In the genomic region with DNA sequence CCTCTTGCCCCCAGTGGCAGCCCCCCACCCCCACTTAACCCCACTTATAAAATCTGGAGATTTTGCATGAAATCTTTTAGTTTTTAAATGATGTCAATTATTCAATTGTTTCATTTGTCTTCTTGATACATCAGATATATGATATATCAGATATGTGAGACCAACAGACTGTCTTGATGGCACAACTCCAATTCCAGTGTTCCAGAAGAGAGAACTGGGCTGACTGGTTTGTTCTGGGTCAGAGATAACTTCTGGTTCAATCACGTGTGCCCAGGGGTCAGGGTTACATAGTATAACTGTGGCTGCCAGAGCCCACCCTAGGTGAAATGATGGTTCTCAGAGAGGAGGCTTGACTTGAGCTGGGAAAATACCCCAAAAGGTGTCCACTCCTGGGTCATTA, we compare ENCODE assay signal across 16 cellular contexts. TPM values are rescaled to one million over a fixed set of nuclear protein-coding genes. Genes with fewer than 3 reads are reported as not detected.
A peak's percentile ranks its signal among the peaks of the same experiment; 100 is the strongest.
DNase-seq lines count a peak whose midpoint lies in the region; ATAC-seq and TF ChIP-seq lines count a peak whose summit lies in the region.
"Had no signal": no experiment of that assay in that cellular context is flagged by ENCODE, and none has a peak within 500 bp of the region (broad histone marks: within the 10 kb centered on the region; RNA-seq: fewer than 3 reads in every experiment).

No MANE protein-coding gene starts in this region.

- H3K4me3 Mint-ChIP-seq in activated CD4-positive, alpha-beta memory T cell treated with anti-CD3 and anti-CD28 coated beads for 36 hours = no peak overlapping the region
- H3K4me3 Mint-ChIP-seq in activated CD4-positive, alpha-beta memory T cell treated with anti-CD3 and anti-CD28 coated beads, Interleukin-2, amount 10 ng/mL, durations not matched to agents 7 days and 5 days = no peak overlapping the region
- no peak overlapping the region for H3K4me3 Mint-ChIP-seq in HFFc6
- H3K4me3 Mint-ChIP-seq in activated naive CD8-positive, alpha-beta T cell = peak overlapping the region; percentile 4

- peaks cover 4% of the 10 kb centered on the region for H3K36me3 Mint-ChIP-seq in activated CD4-positive, alpha-beta memory T cell treated with anti-CD3 and anti-CD28 coated beads for 36 hours
- H3K36me3 Mint-ChIP-seq in activated CD4-positive, alpha-beta memory T cell treated with anti-CD3 and anti-CD28 coated beads, Interleukin-2, amount 10 ng/mL, durations not matched to agents 7 days and 5 days (ENCODE audit: low read depth) = peaks cover 13% of the 10 kb centered on the region
- H3K36me3 Mint-ChIP-seq in HFFc6 (ENCODE audit: low read depth) = peaks cover 35% of the 10 kb centered on the region
- peaks cover 2% of the 10 kb centered on the region for H3K36me3 Mint-ChIP-seq in activated naive CD8-positive, alpha-beta T cell

- H3K27ac Mint-ChIP-seq in activated CD4-positive, alpha-beta memory T cell treated with anti-CD3 and anti-CD28 coated beads for 36 hours = peak overlapping the region; percentile 97
- no peak overlapping the region for H3K27ac Mint-ChIP-seq in activated CD4-positive, alpha-beta memory T cell treated with anti-CD3 and anti-CD28 coated beads, Interleukin-2, amount 10 ng/mL, durations not matched to agents 7 days and 5 days
- peak overlapping the region; percentile 97 for H3K27ac Mint-ChIP-seq in HFFc6
- peak overlapping the region; percentile 99 for H3K27ac Mint-ChIP-seq in activated naive CD8-positive, alpha-beta T cell

- no peak overlapping the region for H3K14ac ChIP-seq in trophoblast cell (ENCODE audit: low read length)

- H3K4me2 ChIP-seq in trophoblast cell (ENCODE audit: low read length) = no peak overlapping the region
- H3K4me2 ChIP-seq: KMS-11 had no signal

- intact Hi-C loops in activated CD4-positive, alpha-beta memory T cell treated with anti-CD3 and anti-CD28 coated beads for 36 hours (cut with micrococcal nuclease) = loop anchor here (1.0 to 5.0 kb wide), 6 partner anchors 12 to 948 kb away; a partner anchor contains a TSS
- intact Hi-C loops in left colon (cut with DNase I, micrococcal nuclease) = loop anchor here in 1 of 2 donors (10.0 kb wide), 1 partner anchor 95 kb away; no protein-coding TSS in a partner anchor

- WGBS in trophoblast cell (ENCODE audit: extremely low coverage, insufficient coverage, insufficient read length) = no CpG with 5 or more reads among the region's 1 CpG

- DNase-seq in activated CD4-positive, alpha-beta memory T cell treated with anti-CD3 and anti-CD28 coated beads for 36 hours = no peak
- no peak for DNase-seq in activated CD4-positive, alpha-beta memory T cell treated with anti-CD3 and anti-CD28 coated beads, Interleukin-2, amount 10 ng/mL, durations not matched to agents 7 days and 5 days
- no peak for DNase-seq in HFFc6
- peak; percentile 30 to 59 for DNase-seq in trophoblast cell
- DNase-seq in left colon = no peak
- no peak for DNase-seq in stimulated activated CD4-positive, alpha-beta T cell treated with anti-CD3 and anti-CD28 coated beads, Interleukin-2, amount 100 ng/mL, for 24 hours
- DNase-seq: C1 segment of cervical spinal cord, NCI-H1105 treated with DMSO at 0.1 percent for 48 hours, NCI-H187 treated with DMSO at 0.1 percent for 48 hours, NCI-H2171 treated with DMSO at 0.1 percent for 48 hours, NCI-H510A, RPMI8226 had no signal

- no peak overlapping the region for H3K18ac ChIP-seq in trophoblast cell (ENCODE audit: low read length)

- H3K4me3 ChIP-seq in trophoblast cell (ENCODE audit: low read depth, low read length) = no peak overlapping the region
- H3K4me3 ChIP-seq: SJSA1 had no signal

- H3K9me3 ChIP-seq in trophoblast cell (ENCODE audit: insufficient read depth, low read depth, low read length) = no peaks in the 10 kb centered on the region
- H3K9me3 ChIP-seq: SJSA1 had no signal

- H2BK5ac ChIP-seq in trophoblast cell (ENCODE audit: low read depth, low read length, poor library complexity) = no peak overlapping the region

- CTCF ChIA-PET in activated CD4-positive, alpha-beta memory T cell treated with anti-CD3 and anti-CD28 coated beads for 36 hours (lab: Charles Lee) = interaction anchor here (1.5 to 7.5 kb wide), 2 partner anchors 33 to 95 kb away, joined by 3 to 101 read pairs; no protein-coding TSS in a partner anchor
- CTCF ChIA-PET in activated CD4-positive, alpha-beta memory T cell treated with anti-CD3 and anti-CD28 coated beads, Interleukin-2, amount 10 ng/mL, durations not matched to agents 7 days and 5 days (lab: Charles Lee) = interaction anchor here (2.5 kb wide), 1 partner anchor 94 kb away, joined by 27 read pairs; no protein-coding TSS in a partner anchor

- H3K79me1 ChIP-seq in trophoblast cell (ENCODE audit: low read length) = peaks cover 1% of the 10 kb centered on the region

- no peak overlapping the region for H2BK120ac ChIP-seq in trophoblast cell (ENCODE audit: insufficient read depth, low read length, poor library complexity)

- no peak overlapping the region for H2AFZ ChIP-seq in trophoblast cell (ENCODE audit: insufficient read depth, low read length, poor library complexity)

- H4K8ac ChIP-seq in trophoblast cell (ENCODE audit: low read depth, low read length) = peak overlapping the region; percentile 28

- H3K36me3 ChIP-seq in trophoblast cell (ENCODE audit: control insufficient read depth in 1 of 2, insufficient read depth in 2 of 2, low read length in 2 of 2) = no peaks in the 10 kb centered on the region

- no peak overlapping the region for H4K12ac ChIP-seq in trophoblast cell (ENCODE audit: low read depth, low read length)

- H3K23ac ChIP-seq in trophoblast cell (ENCODE audit: low read length) = no peak overlapping the region

- no peak overlapping the region for H3K27ac ChIP-seq in trophoblast cell (ENCODE audit: low read depth, low read length)
- H3K27ac ChIP-seq: KMS-11 had no signal

- peaks cover 18% of the 10 kb centered on the region for H3K27me3 Mint-ChIP-seq in activated CD4-positive, alpha-beta memory T cell treated with anti-CD3 and anti-CD28 coated beads for 36 hours
- H3K27me3 Mint-ChIP-seq in activated CD4-positive, alpha-beta memory T cell treated with anti-CD3 and anti-CD28 coated beads, Interleukin-2, amount 10 ng/mL, durations not matched to agents 7 days and 5 days = peaks cover 12% of the 10 kb centered on the region
- peaks cover 1% of the 10 kb centered on the region; the same call in 1 of the 2 replicates for H3K27me3 Mint-ChIP-seq in HFFc6 (ENCODE audit: insufficient read depth)
- H3K27me3 Mint-ChIP-seq in activated naive CD8-positive, alpha-beta T cell = no peaks in the 10 kb centered on the region

- H3K4me1 ChIP-seq in trophoblast cell (ENCODE audit: control insufficient read depth in 1 of 2, insufficient read depth in 2 of 2, low read length in 2 of 2) = peaks cover 3% of the 10 kb centered on the region in 2 experiments

- H3K27me3 ChIP-seq in trophoblast cell (ENCODE audit: insufficient read depth, low read length) = no peaks in the 10 kb centered on the region
- H3K27me3 ChIP-seq: SJSA1 had no signal

- peaks cover 2% of the 10 kb centered on the region for H3K79me2 ChIP-seq in trophoblast cell (ENCODE audit: control insufficient read depth, insufficient read depth, low read length, poor library complexity)

- H2AK5ac ChIP-seq in trophoblast cell (ENCODE audit: low read length) = no peak overlapping the region

- TF ChIP-seq CTCF in HFFc6 (IDR thresholded peaks at IDR 0.05) = no peak

- H3K4ac ChIP-seq in trophoblast cell (ENCODE audit: low read depth, low read length) = no peak overlapping the region

- POLR2A ChIA-PET in activated CD4-positive, alpha-beta memory T cell treated with anti-CD3 and anti-CD28 coated beads for 36 hours (lab: Charles Lee) = interaction anchor here (0.7 to 2.5 kb wide), 4 partner anchors 9 to 992 kb away, joined by 3 to 23 read pairs (median 4); a partner anchor contains a TSS
- POLR2A ChIA-PET in activated CD4-positive, alpha-beta memory T cell treated with anti-CD3 and anti-CD28 coated beads, Interleukin-2, amount 10 ng/mL, durations not matched to agents 7 days and 5 days (lab: Charles Lee) = interaction anchor here (1.5 kb wide), 1 partner anchor 32 kb away, joined by 5 read pairs; a partner anchor contains a TSS

- H3K9ac ChIP-seq in trophoblast cell (ENCODE audit: low read length) = no peak overlapping the region
- H3K9ac ChIP-seq: KMS-11 had no signal

- ATAC-seq in HG02870 (IDR thresholded peaks at IDR 0.05; ENCODE audit: unreplicated experiment) = no peak
- ATAC-seq in left colon = no peak

- no peak overlapping the region for H2BK12ac ChIP-seq in trophoblast cell (ENCODE audit: low read length)

- H4K91ac ChIP-seq in trophoblast cell (ENCODE audit: low read depth, low read length) = peak overlapping the region; percentile 68

- peaks cover 39% of the 10 kb centered on the region for H3K4me1 Mint-ChIP-seq in activated CD4-positive, alpha-beta memory T cell treated with anti-CD3 and anti-CD28 coated beads for 36 hours (ENCODE audit: low read depth)
- peaks cover 30% of the 10 kb centered on the region for H3K4me1 Mint-ChIP-seq in activated CD4-positive, alpha-beta memory T cell treated with anti-CD3 and anti-CD28 coated beads, Interleukin-2, amount 10 ng/mL, durations not matched to agents 7 days and 5 days
- H3K4me1 Mint-ChIP-seq in HFFc6 (ENCODE audit: low read depth) = peaks cover 73% of the 10 kb centered on the region
- peaks cover 36% of the 10 kb centered on the region for H3K4me1 Mint-ChIP-seq in activated naive CD8-positive, alpha-beta T cell (ENCODE audit: low read depth)

- peaks cover 20% of the 10 kb centered on the region for H3K9me3 Mint-ChIP-seq in activated CD4-positive, alpha-beta memory T cell treated with anti-CD3 and anti-CD28 coated beads for 36 hours
- H3K9me3 Mint-ChIP-seq in activated CD4-positive, alpha-beta memory T cell treated with anti-CD3 and anti-CD28 coated beads, Interleukin-2, amount 10 ng/mL, durations not matched to agents 7 days and 5 days = peaks cover 18% of the 10 kb centered on the region
- peaks cover 16% of the 10 kb centered on the region for H3K9me3 Mint-ChIP-seq in HFFc6
- peaks cover 3% of the 10 kb centered on the region for H3K9me3 Mint-ChIP-seq in activated naive CD8-positive, alpha-beta T cell (ENCODE audit: low read depth)

RNA-seq across cellular contexts. Expression of a gene that starts 32.4 kb away (rescaled TPM):
- 10 to 100 TPM; 30.5 to 33.6 TPM for total RNA-seq in activated CD4-positive, alpha-beta memory T cell treated with anti-CD3 and anti-CD28 coated beads for 36 hours
- 10 to 100 TPM; 26.9 to 35.1 TPM for total RNA-seq in activated CD4-positive, alpha-beta memory T cell treated with anti-CD3 and anti-CD28 coated beads, Interleukin-2, amount 10 ng/mL, durations not matched to agents 7 days and 5 days
- total RNA-seq in HFFc6 (2021; fragmentation: NEBNext Ultra II Directional; extraction: Animal tissue kit (Norgen Biotek cat#: 25700)) = 10 to 100 TPM; 44.5 to 53.0 (median 49.3) TPM
- polyA plus RNA-seq in trophoblast cell (2013) = 23.3 and 24.0 TPM in 2 replicates
- total RNA-seq in left colon = 10 to 100 TPM; 34.6 to 41.0 TPM

Comparison
In these comparisons a context has a peak if more than half of its experiments do, and no peak if none do; other contexts are left out.
1. DNase-seq: peak in trophoblast cell (2 of 2); none in activated CD4-positive, alpha-beta memory T cell treated with anti-CD3 and anti-CD28 coated beads for 36 hours (single experiment), activated CD4-positive, alpha-beta memory T cell treated with anti-CD3 and anti-CD28 coated beads, Interleukin-2, amount 10 ng/mL, durations not matched to agents 7 days and 5 days (single experiment), HFFc6 (single experiment), left colon (0 of 2) and stimulated activated CD4-positive, alpha-beta T cell treated with anti-CD3 and anti-CD28 coated beads, Interleukin-2, amount 100 ng/mL, for 24 hours (0 of 2).